ENCODE assay signal across 16 cellular contexts in the genomic region with DNA sequence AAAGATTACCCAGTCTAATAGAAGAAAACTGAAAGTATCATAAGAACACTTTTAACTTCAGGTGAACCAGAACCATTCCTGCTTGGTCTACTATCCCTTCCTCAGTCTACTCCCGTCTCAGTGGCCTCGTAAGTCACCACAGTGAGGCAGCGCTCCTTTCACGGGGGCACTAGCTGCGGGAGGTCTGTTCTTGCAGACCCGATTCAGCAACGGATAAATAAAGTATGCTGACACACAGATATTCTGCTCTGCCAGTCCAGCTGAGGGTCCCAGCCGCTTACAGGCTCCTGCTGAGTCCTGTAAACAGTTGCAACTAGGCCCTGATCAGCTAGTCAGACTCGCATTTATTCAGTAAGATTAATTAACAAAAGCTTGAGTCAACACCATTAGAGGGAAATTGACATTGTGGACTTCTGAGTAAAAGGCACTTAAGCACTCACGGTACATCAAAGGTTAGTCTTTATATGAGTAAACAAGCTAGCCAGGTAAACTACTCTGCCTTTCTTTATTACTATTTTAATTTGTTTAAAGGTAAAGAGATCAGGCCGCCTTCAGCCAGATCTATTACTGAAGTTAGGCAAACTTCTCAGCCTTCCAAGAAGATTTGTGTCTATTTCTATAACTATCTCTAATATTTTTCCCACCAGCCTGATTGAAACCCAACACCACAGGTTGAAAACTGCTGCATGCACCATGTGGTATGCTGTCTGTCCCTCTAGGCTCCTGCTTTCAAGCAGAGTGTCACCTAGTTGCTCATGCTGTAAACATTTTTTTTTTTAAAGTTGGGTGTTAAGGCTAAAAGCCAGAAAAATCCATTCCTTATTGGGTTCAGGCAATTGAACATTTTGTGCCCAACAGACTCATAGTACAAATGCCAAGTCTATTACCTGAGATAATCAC.
DNase-seq lines count a peak whose midpoint lies in the region; ATAC-seq and TF ChIP-seq lines count a peak whose summit lies in the region.
"Had no signal": no experiment of that assay in that cellular context is flagged by ENCODE, and none has a peak within 500 bp of the region (broad histone marks: within the 10 kb centered on the region; RNA-seq: fewer than 3 reads in every experiment).

No MANE protein-coding gene starts in this region.

- no peak overlapping the region for H2BK12ac ChIP-seq in H9 (ENCODE audit: insufficient read length, low read depth, low read length)

- H3T11ph ChIP-seq in H9 (ENCODE audit: low read length): no peak overlapping the region

- H3K9me3 Mint-ChIP-seq in H9 (no peaks in the 10 kb centered on the region), neural progenitor cell (no peaks in the 10 kb centered on the region)
- no peaks in the 10 kb centered on the region for H3K9me3 Mint-ChIP-seq in naive thymus-derived CD8-positive, alpha-beta T cell
- H3K9me3 Mint-ChIP-seq in activated CD4-positive, alpha-beta memory T cell treated with anti-CD3 and anti-CD28 coated beads for 36 hours: no peaks in the 10 kb centered on the region
- no peaks in the 10 kb centered on the region for H3K9me3 Mint-ChIP-seq in stimulated activated effector memory CD8-positive, alpha-beta T cell treated with anti-CD3 and anti-CD28 coated beads, Interleukin-12 subunit alpha, Interleukin-12 subunit beta, amount 100 ng/mL, for 72 hours
- H3K9me3 Mint-ChIP-seq: stimulated activated memory B cell treated with anti-CD40 and anti-IgM and Interleukin-4, amounts not matched to agents 10 μg/mL and 1 μg/mL and 100 μg/mL, for 72 hours had no signal

- no peak overlapping the region for H3K4me3 ChIP-seq in neural progenitor cell
- H3K4me3 ChIP-seq: pancreas, transverse colon had no signal

- peaks cover 13% of the 10 kb centered on the region for H3F3A ChIP-seq in neural progenitor cell (ENCODE audit: low read depth)

- H4K20me1 ChIP-seq in H9 (ENCODE audit: control insufficient read depth, insufficient read depth, insufficient read length): no peaks in the 10 kb centered on the region
- no peaks in the 10 kb centered on the region for H4K20me1 ChIP-seq in neural progenitor cell (ENCODE audit: low read depth)

- H3K36me3 Mint-ChIP-seq in H9 (ENCODE audit: insufficient read depth in 1 of 3, low read depth in 3 of 3): peaks cover 0 to 13% (median 2%) of the 10 kb centered on the region in 3 experiments; a peak in 5 of 7 replicates
- peaks cover 4% of the 10 kb centered on the region for H3K36me3 Mint-ChIP-seq in neural progenitor cell
- peaks cover 0 to 14% (median 14%) of the 10 kb centered on the region in 3 donors for H3K36me3 Mint-ChIP-seq in naive thymus-derived CD8-positive, alpha-beta T cell
- H3K36me3 Mint-ChIP-seq in activated CD4-positive, alpha-beta memory T cell treated with anti-CD3 and anti-CD28 coated beads for 36 hours: peaks cover 11% of the 10 kb centered on the region
- no peaks in the 10 kb centered on the region for H3K36me3 Mint-ChIP-seq in stimulated activated effector memory CD8-positive, alpha-beta T cell treated with anti-CD3 and anti-CD28 coated beads, Interleukin-12 subunit alpha, Interleukin-12 subunit beta, amount 100 ng/mL, for 72 hours

- H4K5ac ChIP-seq in H9 (ENCODE audit: insufficient read length, low read depth, low read length): no peak overlapping the region

- H3K14ac ChIP-seq in H9 (ENCODE audit: insufficient read depth, low read length): no peak overlapping the region

- H2BK20ac ChIP-seq in H9 (ENCODE audit: low read depth, low read length, poor library complexity, severe bottlenecking): no peak overlapping the region

- H3K27ac ChIP-seq in H9 (ENCODE audit: insufficient read length, low read depth, low read length) (no peak overlapping the region), neural progenitor cell (no peak overlapping the region)
- H3K27ac ChIP-seq: transverse colon had no signal

- no peak overlapping the region for H3K18ac ChIP-seq in H9 (ENCODE audit: insufficient read length, low read depth, low read length)

- H4K8ac ChIP-seq in H9 (replicated peaks; ENCODE audit: insufficient read length, low read depth, low read length): no peak overlapping the region

- H3K4me3 Mint-ChIP-seq in H9: no peak overlapping the region
- no peak overlapping the region for H3K4me3 Mint-ChIP-seq in neural progenitor cell
- H3K4me3 Mint-ChIP-seq in naive thymus-derived CD8-positive, alpha-beta T cell: no peak overlapping the region
- no peak overlapping the region for H3K4me3 Mint-ChIP-seq in activated CD4-positive, alpha-beta memory T cell treated with anti-CD3 and anti-CD28 coated beads for 36 hours
- no peak overlapping the region for H3K4me3 Mint-ChIP-seq in stimulated activated effector memory CD8-positive, alpha-beta T cell treated with anti-CD3 and anti-CD28 coated beads, Interleukin-12 subunit alpha, Interleukin-12 subunit beta, amount 100 ng/mL, for 72 hours
- H3K4me3 Mint-ChIP-seq: stimulated activated memory B cell treated with anti-CD40 and anti-IgM and Interleukin-4, amounts not matched to agents 10 μg/mL and 1 μg/mL and 100 μg/mL, for 72 hours had no signal

- CTCF ChIA-PET in activated CD4-positive, alpha-beta memory T cell treated with anti-CD3 and anti-CD28 coated beads for 36 hours (lab: Charles Lee): no interaction called here

- H3K4me1 ChIP-seq in H9 (ENCODE audit: insufficient read depth, low read length) (peaks cover 2% of the 10 kb centered on the region), neural progenitor cell (peaks cover 10% of the 10 kb centered on the region)
- H3K4me1 ChIP-seq: BE2C had no signal

- H3K4ac ChIP-seq in H9 (ENCODE audit: low read depth, low read length): no peak overlapping the region

- no peak overlapping the region for H3K4me2 ChIP-seq in H9 (ENCODE audit: insufficient read depth, insufficient read length, low read length)
- peak overlapping the region; percentile 52 for H3K4me2 ChIP-seq in neural progenitor cell

- H2AFZ ChIP-seq in H9 (ENCODE audit: low read length) (no peak overlapping the region), neural progenitor cell (replicated peaks) (no peak overlapping the region)

- H2AK5ac ChIP-seq in H9 (ENCODE audit: insufficient read length, low read length): no peak overlapping the region

- no peak overlapping the region for H2BK5ac ChIP-seq in H9 (ENCODE audit: insufficient read length, low read length)

- no peak overlapping the region for H2BK15ac ChIP-seq in H9 (ENCODE audit: low read depth, low read length)

- peaks cover 7% of the 10 kb centered on the region for H3K27me3 Mint-ChIP-seq in H9 (ENCODE audit: low read depth)
- H3K27me3 Mint-ChIP-seq in neural progenitor cell (ENCODE audit: insufficient read depth, low read depth): no peaks in the 10 kb centered on the region
- no peaks in the 10 kb centered on the region for H3K27me3 Mint-ChIP-seq in naive thymus-derived CD8-positive, alpha-beta T cell
- no peaks in the 10 kb centered on the region for H3K27me3 Mint-ChIP-seq in activated CD4-positive, alpha-beta memory T cell treated with anti-CD3 and anti-CD28 coated beads for 36 hours
- H3K27me3 Mint-ChIP-seq: stimulated activated memory B cell treated with anti-CD40 and anti-IgM and Interleukin-4, amounts not matched to agents 10 μg/mL and 1 μg/mL and 100 μg/mL, for 72 hours had no signal

- H3K9ac ChIP-seq in H9 (ENCODE audit: extremely low read depth, insufficient read length, low read length): no peak overlapping the region
- no peak overlapping the region for H3K9ac ChIP-seq in neural progenitor cell

- no peak overlapping the region for H3K23ac ChIP-seq in H9 (ENCODE audit: insufficient read length, low read depth, low read length)

- H3K27ac Mint-ChIP-seq in H9 (no peak overlapping the region), neural progenitor cell (no peak overlapping the region)
- H3K27ac Mint-ChIP-seq in naive thymus-derived CD8-positive, alpha-beta T cell: no peak overlapping the region
- no peak overlapping the region for H3K27ac Mint-ChIP-seq in activated CD4-positive, alpha-beta memory T cell treated with anti-CD3 and anti-CD28 coated beads for 36 hours
- no peak overlapping the region for H3K27ac Mint-ChIP-seq in stimulated activated effector memory CD8-positive, alpha-beta T cell treated with anti-CD3 and anti-CD28 coated beads, Interleukin-12 subunit alpha, Interleukin-12 subunit beta, amount 100 ng/mL, for 72 hours
- H3K27ac Mint-ChIP-seq: stimulated activated memory B cell treated with anti-CD40 and anti-IgM and Interleukin-4, amounts not matched to agents 10 μg/mL and 1 μg/mL and 100 μg/mL, for 72 hours had no signal

- intact Hi-C loops in activated CD4-positive, alpha-beta memory T cell treated with anti-CD3 and anti-CD28 coated beads for 36 hours (cut with micrococcal nuclease): no loop called here

- H3K27me3 ChIP-seq in H9 (ENCODE audit: insufficient read depth, low read length) (no peaks in the 10 kb centered on the region; the same call in 1 of the 2 replicates), neural progenitor cell (no peaks in the 10 kb centered on the region)
- H3K27me3 ChIP-seq: BE2C, pancreas, transverse colon had no signal

- H4K91ac ChIP-seq in H9 (ENCODE audit: insufficient read length, low read depth, low read length): no peak overlapping the region

- H2BK120ac ChIP-seq in H9 (ENCODE audit: low read depth, low read length, poor library complexity, severe bottlenecking): no peak overlapping the region

- H3K79me2 ChIP-seq in H9 (ENCODE audit: insufficient read depth, low read length): no peaks in the 10 kb centered on the region
- H3K79me2 ChIP-seq in neural progenitor cell (ENCODE audit: low read depth): no peaks in the 10 kb centered on the region

- H3K36me3 ChIP-seq in neural progenitor cell: no peaks in the 10 kb centered on the region
- H3K36me3 ChIP-seq: pancreas, transverse colon had no signal

- no peak for TF ChIP-seq CTCF in H9 (conservative IDR thresholded peaks at IDR 0.05)
- no peak for TF ChIP-seq CTCF in neural progenitor cell (IDR thresholded peaks at IDR 0.05)

- POLR2A ChIA-PET in naive thymus-derived CD8-positive, alpha-beta T cell (lab: Charles Lee): no interaction called here
- POLR2A ChIA-PET in activated CD4-positive, alpha-beta memory T cell treated with anti-CD3 and anti-CD28 coated beads for 36 hours (lab: Charles Lee): no interaction called here

- H3K4me1 Mint-ChIP-seq in H9 (peaks cover 18 to 26% of the 10 kb centered on the region in 2 experiments), neural progenitor cell (peaks cover 6% of the 10 kb centered on the region)
- H3K4me1 Mint-ChIP-seq in naive thymus-derived CD8-positive, alpha-beta T cell: peaks cover 0 to 7% (median 3%) of the 10 kb centered on the region in 4 donors
- peaks cover 4% of the 10 kb centered on the region for H3K4me1 Mint-ChIP-seq in activated CD4-positive, alpha-beta memory T cell treated with anti-CD3 and anti-CD28 coated beads for 36 hours (ENCODE audit: low read depth)
- H3K4me1 Mint-ChIP-seq in stimulated activated effector memory CD8-positive, alpha-beta T cell treated with anti-CD3 and anti-CD28 coated beads, Interleukin-12 subunit alpha, Interleukin-12 subunit beta, amount 100 ng/mL, for 72 hours: peaks cover 6% of the 10 kb centered on the region

- H3K23me2 ChIP-seq in H9 (ENCODE audit: insufficient read length, low read depth, low read length, poor library complexity, severe bottlenecking): no peaks in the 10 kb centered on the region

- H3K9me3 ChIP-seq in H9 (ENCODE audit: control insufficient read depth, low read depth, low read length): no peaks in the 10 kb centered on the region
- no peaks in the 10 kb centered on the region for H3K9me3 ChIP-seq in neural progenitor cell (ENCODE audit: low read depth)
- H3K9me3 ChIP-seq: BE2C, pancreas, transverse colon had no signal

- no peak overlapping the region for H3K56ac ChIP-seq in H9 (ENCODE audit: insufficient read length, low read depth, low read length)

- no CpG with 5 or more reads among the region's 11 CpGs for WGBS in H9 (ENCODE audit: extremely low coverage, insufficient read length, low lambda C conversion rate)

- no peaks in the 10 kb centered on the region for H3K79me1 ChIP-seq in H9 (ENCODE audit: insufficient read depth, low read depth, low read length, poor library complexity, severe bottlenecking)

- DNase-seq in H9 (peak; percentile 46), NCI-H146 (lab: John Stamatoyannopoulos, UW) (peak; percentile 95), NCI-H774 (lab: John Stamatoyannopoulos, UW) (peak; percentile 97), neural progenitor cell (ENCODE audit: low spot score) (peak; percentile 51)
- no peak for DNase-seq in naive thymus-derived CD8-positive, alpha-beta T cell
- no peak for DNase-seq in activated CD4-positive, alpha-beta memory T cell treated with anti-CD3 and anti-CD28 coated beads for 36 hours
- no peak for DNase-seq in stimulated activated effector memory CD8-positive, alpha-beta T cell treated with anti-CD3 and anti-CD28 coated beads, Interleukin-12 subunit alpha, Interleukin-12 subunit beta, amount 100 ng/mL, for 72 hours (ENCODE audit: low spot score in 2 of 2)
- DNase-seq: activated CD4-positive, alpha-beta T cell treated with anti-CD3 and anti-CD28 coated beads for 1 hour; activated gamma-delta T cell; anterior cingulate cortex; BE2C; foreskin melanocyte; left ventricle myocardium superior; pancreas; transverse colon had no signal

- no peak for ATAC-seq in naive thymus-derived CD8-positive, alpha-beta T cell
- ATAC-seq in stimulated activated effector memory CD8-positive, alpha-beta T cell treated with anti-CD3 and anti-CD28 coated beads, Interleukin-12 subunit alpha, Interleukin-12 subunit beta, amount 100 ng/mL, for 72 hours: no peak
- ATAC-seq: left ventricle myocardium superior; stimulated activated memory B cell treated with anti-CD40 and anti-IgM and Interleukin-4, amounts not matched to agents 10 μg/mL and 1 μg/mL and 100 μg/mL, for 72 hours had no signal

Comparison
In these comparisons a context has a peak if more than half of its experiments do, and no peak if none do; other contexts are left out.
1. DNase-seq: peak in H9 (single experiment), NCI-H146 (single experiment), NCI-H774 (single experiment) and neural progenitor cell (single experiment); none in naive thymus-derived CD8-positive, alpha-beta T cell (0 of 10), activated CD4-positive, alpha-beta memory T cell treated with anti-CD3 and anti-CD28 coated beads for 36 hours (single experiment) and stimulated activated effector memory CD8-positive, alpha-beta T cell treated with anti-CD3 and anti-CD28 coated beads, Interleukin-12 subunit alpha, Interleukin-12 subunit beta, amount 100 ng/mL, for 72 hours (0 of 2).